ENCODE assay signal across 24 cellular contexts in the genomic region with DNA sequence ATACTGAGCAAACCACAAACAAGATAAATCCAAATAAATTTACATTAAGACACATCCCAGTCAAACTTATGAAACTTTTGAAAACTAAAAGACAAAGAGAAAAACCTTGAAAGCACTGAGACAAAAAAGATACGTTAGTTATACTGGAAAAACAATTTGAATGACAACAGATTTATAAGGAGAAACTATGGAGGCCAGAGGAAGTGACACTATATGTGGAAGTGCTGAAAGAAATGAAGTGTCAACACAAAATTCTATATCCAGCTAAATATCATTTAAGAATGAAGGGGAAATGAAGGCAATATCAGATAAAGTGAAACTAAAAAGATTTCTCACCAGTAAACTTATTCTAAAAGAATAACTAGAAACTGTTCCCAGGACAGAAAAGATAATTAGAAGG.
"Had no signal": no experiment of that assay in that cellular context is flagged by ENCODE, and none has a peak within 500 bp of the region (broad histone marks: within the 10 kb centered on the region; RNA-seq: fewer than 3 reads in every experiment).

No MANE protein-coding gene starts in this region.

- H3K27ac ChIP-seq: colonic mucosa, epithelial cell of prostate, esophagus squamous epithelium, gastrocnemius medialis, heart right ventricle, left lung, lower lobe of right lung had no signal

- H3K9me3 ChIP-seq: colonic mucosa, esophagus squamous epithelium, gastrocnemius medialis, lower lobe of right lung had no signal

- H3K4me1 ChIP-seq: colonic mucosa, esophagus squamous epithelium, gastrocnemius medialis, left lung, lower lobe of right lung had no signal

- H3K36me3 ChIP-seq: colonic mucosa, esophagus squamous epithelium, gastrocnemius medialis, heart right ventricle, left lung, lower lobe of right lung had no signal

- H3K27me3 ChIP-seq: colonic mucosa, esophagus squamous epithelium, gastrocnemius medialis, heart right ventricle, left lung had no signal

- DNase-seq: colonic mucosa; cortex of kidney; effector CD8-positive, alpha-beta T cell; effector memory CD8-positive, alpha-beta T cell; endodermal cell; erythroblast; esophagus squamous epithelium; foreskin fibroblast; foreskin melanocyte; gastrocnemius medialis; glutamatergic neuron; head of caudate nucleus; heart right ventricle; hippocampal formation; left cardiac atrium; left lung; left ventricle myocardium superior; lower lobe of right lung; mesenchymal stem cell had no signal

- FAIRE-seq: endometrium, islet of Langerhans, keratinocyte had no signal

- ATAC-seq: effector memory CD8-positive, alpha-beta T cell; esophagus mucosa; gastrocnemius medialis; heart right ventricle; left cardiac atrium; left lung; left ventricle myocardium superior; lower lobe of right lung had no signal

- H3K4me3 ChIP-seq: colonic mucosa, esophagus squamous epithelium, gastrocnemius medialis, heart right ventricle, left lung, lower lobe of right lung had no signal
